Comparison of ENCODE assay signal across 2 cellular contexts in the genomic region with DNA sequence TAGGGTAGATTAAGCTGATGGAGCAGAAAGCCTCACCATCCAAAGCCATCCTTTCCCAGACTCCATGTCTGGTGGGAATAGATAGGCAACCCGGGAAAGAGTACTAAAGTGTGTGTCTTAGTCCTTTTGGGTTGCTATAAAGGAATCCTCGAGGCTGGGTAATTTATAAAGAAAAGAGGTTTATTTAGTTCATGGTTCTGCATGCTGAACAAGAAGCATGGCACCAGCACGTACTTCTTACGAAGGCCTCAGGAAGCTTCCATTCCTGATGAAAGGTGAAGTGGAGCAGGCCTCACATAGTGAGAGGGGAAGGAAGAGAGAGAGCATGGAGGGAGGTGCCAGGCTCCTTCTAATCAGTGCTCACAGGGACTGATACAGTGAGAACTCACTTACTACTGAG.
TF ChIP-seq lines count a peak whose summit lies in the region.

No MANE protein-coding gene starts in this region.

TF ChIP-seq in GM12891, 5 proteins besides CTCF, POLR2A, EP300 and RAD21:
- no peak for TF ChIP-seq PAX5 (IDR thresholded peaks at IDR 0.05; ENCODE audit: insufficient read depth, low read length, severe bottlenecking)

TF ChIP-seq in K562, 482 proteins besides CTCF, POLR2A, EP300 and RAD21:
- no peak for TF ChIP-seq NFIC (IDR thresholded peaks at IDR 0.05)
- no peak for TF ChIP-seq E2F3 (CRISPR knock-in tag; IDR thresholded peaks at IDR 0.05)
- no peak for TF ChIP-seq RFX5 (IDR thresholded peaks at IDR 0.05; ENCODE audit: low read depth, low read length)
- no peak for TF ChIP-seq ZNF764 (CRISPR knock-in tag; IDR thresholded peaks at IDR 0.05; ENCODE audit: low read depth)
- no peak for TF ChIP-seq RBM25 (IDR thresholded peaks at IDR 0.05; ENCODE audit: low read depth, low read length, severe bottlenecking)
- TF ChIP-seq KDM5B (IDR thresholded peaks at IDR 0.05; ENCODE audit: insufficient replicate concordance, low read depth, low read length): no peak
- TF ChIP-seq, protein P1, sequence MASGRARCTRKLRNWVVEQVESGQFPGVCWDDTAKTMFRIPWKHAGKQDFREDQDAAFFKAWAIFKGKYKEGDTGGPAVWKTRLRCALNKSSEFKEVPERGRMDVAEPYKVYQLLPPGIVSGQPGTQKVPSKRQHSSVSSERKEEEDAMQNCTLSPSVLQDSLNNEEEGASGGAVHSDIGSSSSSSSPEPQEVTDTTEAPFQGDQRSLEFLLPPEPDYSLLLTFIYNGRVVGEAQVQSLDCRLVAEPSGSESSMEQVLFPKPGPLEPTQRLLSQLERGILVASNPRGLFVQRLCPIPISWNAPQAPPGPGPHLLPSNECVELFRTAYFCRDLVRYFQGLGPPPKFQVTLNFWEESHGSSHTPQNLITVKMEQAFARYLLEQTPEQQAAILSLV (tag; IDR thresholded peaks at IDR 0.05): no peak
- TF ChIP-seq RNF2 (IDR thresholded peaks at IDR 0.05): no peak
- TF ChIP-seq ZNF766 (CRISPR knock-in tag; conservative IDR thresholded peaks at IDR 0.05): peak; percentile 90
